In genomic region chr10:14859043-14859442, GRCh38 we compare ENCODE assay signal across 18 cellular contexts. TPM values are rescaled to one million over a fixed set of nuclear protein-coding genes. Genes with fewer than 3 reads are reported as not detected.
DNase-seq lines count a peak whose midpoint lies in the region; ATAC-seq and TF ChIP-seq lines count a peak whose summit lies in the region.
"Had no signal": no experiment of that assay in that cellular context is flagged by ENCODE, and none has a peak within 500 bp of the region (broad histone marks: within the 10 kb centered on the region; RNA-seq: fewer than 3 reads in every experiment).

No MANE protein-coding gene starts in this region.

- peaks cover 7% of the 10 kb centered on the region for H3K36me3 ChIP-seq in IMR-90 (ENCODE audit: control insufficient read depth, insufficient read depth, low read length)
- H3K36me3 ChIP-seq in neural progenitor cell, result no peaks in the 10 kb centered on the region

- H3K18ac ChIP-seq in IMR-90 (ENCODE audit: low read depth, low read length), result no peak overlapping the region

- no peak overlapping the region for H3K9ac ChIP-seq in IMR-90 (ENCODE audit: low read depth, low read length)
- H3K9ac ChIP-seq in neural progenitor cell, result no peak overlapping the region

- no peak for DNase-seq in IMR-90
- DNase-seq in WTC11 (ENCODE audit: low spot score), result no peak
- no peak for DNase-seq in neural progenitor cell (ENCODE audit: low spot score)
- no peak for DNase-seq in NCI-H82 treated with DMSO at 0.1 percent for 48 hours (lab: John Stamatoyannopoulos, UW; ENCODE audit: unreplicated experiment)
- no peak for DNase-seq in AML-193 (lab: John Stamatoyannopoulos, UW)
- DNase-seq: ACHN; C1 segment of cervical spinal cord; CD8-positive, alpha-beta T cell; COR-L47; DMS153; DMS79 treated with DMSO at 0.1 percent for 48 hours; EL; GOT3; H9 had no signal

- TF ChIP-seq CTCF in C4-2B (conservative IDR thresholded peaks at IDR 0.05) (no peak), IMR-90 (conservative IDR thresholded peaks at IDR 0.05; ENCODE audit: low read depth, low read length) (no peak), WTC11 (IDR thresholded peaks at IDR 0.05) (no peak), neural progenitor cell (IDR thresholded peaks at IDR 0.05) (no peak)

- no peak overlapping the region for H3K4ac ChIP-seq in IMR-90 (ENCODE audit: low read depth, low read length)

- H2AK5ac ChIP-seq in IMR-90 (ENCODE audit: low read depth, low read length), result no peak overlapping the region

- no peaks in the 10 kb centered on the region for H3K9me3 ChIP-seq in IMR-90 (ENCODE audit: control insufficient read depth, insufficient read depth, low read length)
- no peaks in the 10 kb centered on the region for H3K9me3 ChIP-seq in neural progenitor cell (ENCODE audit: low read depth)

- no peak overlapping the region for H4K91ac ChIP-seq in IMR-90 (ENCODE audit: insufficient read depth, low read depth, low read length)

- 100% methylated on average over 1 of the region's 5 CpGs; no CpG with 5 or more reads in 1 of the 2 experiments for WGBS in IMR-90 (ENCODE audit: extremely low coverage in 2 of 2, insufficient read length in 1 of 2), 2 experiments

- no peaks in the 10 kb centered on the region for H3F3A ChIP-seq in neural progenitor cell (ENCODE audit: low read depth)

- H3K4me1 ChIP-seq in IMR-90 (ENCODE audit: control insufficient read depth, insufficient read depth, low read length), result peaks cover 3% of the 10 kb centered on the region; the same call in 1 of the 2 replicates
- peaks cover 11% of the 10 kb centered on the region for H3K4me1 ChIP-seq in neural progenitor cell

- H3K4me3 Mint-ChIP-seq in WTC11, result no peak overlapping the region
- no peak overlapping the region for H3K4me3 Mint-ChIP-seq in neural progenitor cell
- H3K4me3 Mint-ChIP-seq: B cell; CD8-positive, alpha-beta T cell; H9 had no signal

- H3K27ac ChIP-seq in C4-2B, result peak overlapping the region; percentile 50
- H3K27ac ChIP-seq in IMR-90 (ENCODE audit: insufficient read depth, low read length), result no peak overlapping the region
- no peak overlapping the region for H3K27ac ChIP-seq in neural progenitor cell

- no peaks in the 10 kb centered on the region; a peak in 1 of 4 replicates for H3K79me1 ChIP-seq in IMR-90 (ENCODE audit: low read depth in 1 of 2, low read length in 2 of 2)

- H2AFZ ChIP-seq in IMR-90 (replicated peaks; ENCODE audit: low read length, poor library complexity) (peak overlapping the region; percentile 23), neural progenitor cell (replicated peaks) (no peak overlapping the region)

- intact Hi-C loops in IMR-90 (cut with micrococcal nuclease), result no loop called here

- H2BK120ac ChIP-seq in IMR-90 (ENCODE audit: low read depth, low read length), result no peak overlapping the region

- H4K20me1 ChIP-seq in IMR-90 (ENCODE audit: insufficient read depth, low read length) (no peaks in the 10 kb centered on the region), neural progenitor cell (ENCODE audit: low read depth) (peaks cover 4% of the 10 kb centered on the region)

- no TSS peak for BruUV-seq in IMR-90 (replicated peaks; lab: Mats Ljungman, UMichigan)

- H3K4me3 ChIP-seq in IMR-90 (ENCODE audit: insufficient read depth, low read depth, low read length) (no peak overlapping the region), neural progenitor cell (no peak overlapping the region)

- no peak overlapping the region for H3K56ac ChIP-seq in IMR-90 (ENCODE audit: extremely low read depth, insufficient read depth, low read length)

- in situ Hi-C loops in IMR-90 (cut with MboI; ENCODE audit: low sequenced_read_pairs), result no loop called here

- H3K9me3 Mint-ChIP-seq in WTC11, result no peaks in the 10 kb centered on the region
- no peaks in the 10 kb centered on the region for H3K9me3 Mint-ChIP-seq in neural progenitor cell
- H3K9me3 Mint-ChIP-seq: CD8-positive, alpha-beta T cell; H9 had no signal

- no peak for TF ChIP-seq POLR2A in IMR-90 (IDR thresholded peaks at IDR 0.05; ENCODE audit: low read depth, low read length)

- H3K4me1 Mint-ChIP-seq in WTC11, result no peaks in the 10 kb centered on the region
- peaks cover 14% of the 10 kb centered on the region for H3K4me1 Mint-ChIP-seq in neural progenitor cell
- H3K4me1 Mint-ChIP-seq: B cell, H9 had no signal

- no peak for TF ChIP-seq RAD21 in IMR-90 (IDR thresholded peaks at IDR 0.05; ENCODE audit: low read length)

- dilution Hi-C loops in IMR-90 (cut with HindIII; ENCODE audit: low sequenced_read_pairs, unreplicated experiment), result no loop called here

- CTCF ChIA-PET in IMR-90 (lab: Yijun Ruan, JAX) (interaction anchor here (0.6 kb wide), 1 partner anchor 428 kb away, joined by 3 read pairs; no protein-coding TSS in a partner anchor), WTC11 (lab: Charles Lee) (no interaction called here)

- H3K23ac ChIP-seq in IMR-90 (ENCODE audit: low read depth, low read length), result no peak overlapping the region

- no peak overlapping the region for H2BK5ac ChIP-seq in IMR-90 (ENCODE audit: low read depth, low read length, poor library complexity, severe bottlenecking)

- H3K79me2 ChIP-seq in neural progenitor cell (ENCODE audit: low read depth), result no peaks in the 10 kb centered on the region

- H2AK9ac ChIP-seq in IMR-90 (replicated peaks; ENCODE audit: low read depth, low read length, poor library complexity), result no peak overlapping the region

- H3K14ac ChIP-seq in IMR-90 (replicated peaks; ENCODE audit: low read depth, low read length), result no peak overlapping the region

- H4K5ac ChIP-seq in IMR-90 (ENCODE audit: low read depth, low read length), result no peak overlapping the region

- H3K4me2 ChIP-seq in IMR-90 (ENCODE audit: low read depth, low read length) (no peak overlapping the region), neural progenitor cell (peak overlapping the region; percentile 11)

- H3K9me1 ChIP-seq in IMR-90 (ENCODE audit: insufficient read depth, low read length), result peaks cover 7% of the 10 kb centered on the region

- H3K27ac Mint-ChIP-seq in WTC11, result peak overlapping the region; percentile 49; the same call in 1 of the 2 replicates
- H3K27ac Mint-ChIP-seq in neural progenitor cell, result no peak overlapping the region
- H3K27ac Mint-ChIP-seq: B cell; CD8-positive, alpha-beta T cell had no signal

- H3K27me3 Mint-ChIP-seq in WTC11 (ENCODE audit: low read depth) (no peaks in the 10 kb centered on the region), neural progenitor cell (ENCODE audit: insufficient read depth, low read depth) (no peaks in the 10 kb centered on the region)
- H3K27me3 Mint-ChIP-seq: B cell had no signal

- no peak overlapping the region for H2BK20ac ChIP-seq in IMR-90 (ENCODE audit: low read depth, low read length)

- POLR2A ChIA-PET in IMR-90 (lab: Charles Lee; ENCODE audit: unreplicated experiment), result interaction anchor here (0.7 kb wide), 1 partner anchor 471 kb away, joined by 3 read pairs; no protein-coding TSS in a partner anchor
- POLR2A ChIA-PET in WTC11 (lab: Charles Lee), result no interaction called here

- no peak for ATAC-seq in IMR-90 (ENCODE audit: low read depth)
- no peak for ATAC-seq in WTC11
- ATAC-seq in HG03025 (IDR thresholded peaks at IDR 0.05; ENCODE audit: low FRiP score, unreplicated experiment), result no peak
- ATAC-seq: CD8-positive, alpha-beta T cell; HepG2 had no signal

- no peaks in the 10 kb centered on the region for H3K27me3 ChIP-seq in IMR-90 (ENCODE audit: control insufficient read depth, insufficient read depth, low read length)
- H3K27me3 ChIP-seq in neural progenitor cell, result no peaks in the 10 kb centered on the region

- H4K8ac ChIP-seq in IMR-90 (ENCODE audit: low read depth in 2 of 2, low read length in 2 of 2), result no peak overlapping the region

- no peak overlapping the region for H2BK15ac ChIP-seq in IMR-90 (ENCODE audit: low read depth, low read length)

- H3K36me3 Mint-ChIP-seq in WTC11 (peaks cover 35% of the 10 kb centered on the region), neural progenitor cell (peaks cover 16% of the 10 kb centered on the region)

TF ChIP-seq in WTC11, 78 proteins besides CTCF, POLR2A, EP300 and RAD21 (continues in another document):
- TF ChIP-seq TEAD4 (CRISPR knock-in tag; IDR thresholded peaks at IDR 0.05) (no peak), PRRX2 (CRISPR knock-in tag; IDR thresholded peaks at IDR 0.05) (no peak)

RNA-seq across cellular contexts. Expression of gene SUV39H2, which starts 19.6 kb away (rescaled TPM):
- total RNA-seq in IMR-90 (2012; rRNA removed) (14.5 and 23.3 TPM in 2 replicates), WTC11 (2021) (36.4 to 41.4 TPM (median 39.9 TPM) in 3 replicates), neural progenitor cell (ENCODE audit: low replicate concordance) (67.9 and 112 TPM in 2 replicates)
- polyA plus RNA-seq in IMR-90 (2012; rRNA removed), result 3.6 and 5.3 TPM in 2 replicates
- 0.40 and 0.76 TPM in 2 replicates for polyA plus RNA-seq in IMR-90 (2012; cell fraction: cytosol; rRNA removed)
- polyA plus RNA-seq in IMR-90 (2012; cell fraction: nucleus; rRNA removed; ENCODE audit: low replicate concordance), result 0.23 and 2.1 TPM in 2 replicates

RNA-seq across cellular contexts. Expression of gene HSPA14, which starts 20.9 kb away (rescaled TPM):
- 11.8 and 15.6 TPM in 2 replicates for total RNA-seq in IMR-90 (2012; rRNA removed)
- polyA plus RNA-seq in IMR-90 (2012; rRNA removed), result 8.7 and 10.3 TPM in 2 replicates
- polyA plus RNA-seq in IMR-90 (2012; cell fraction: cytosol; rRNA removed), result 2.3 and 3.8 TPM in 2 replicates
- 2.2 and 12.8 TPM in 2 replicates for polyA plus RNA-seq in IMR-90 (2012; cell fraction: nucleus; rRNA removed; ENCODE audit: low replicate concordance)
- total RNA-seq in WTC11 (2021), result 26.1 to 30.1 TPM (median 27.1 TPM) in 3 replicates
- 33.3 and 41.8 TPM in 2 replicates for total RNA-seq in neural progenitor cell (ENCODE audit: low replicate concordance)

RNA-seq across cellular contexts. Expression of gene MSANTD7, which starts 20.9 kb away (rescaled TPM):
- total RNA-seq in IMR-90 (2012; rRNA removed) (16.0 and 17.2 TPM in 2 replicates), WTC11 (2021) (13.9 to 14.6 TPM (median 14.3 TPM) in 3 replicates), neural progenitor cell (ENCODE audit: low replicate concordance) (17.6 and 18.8 TPM in 2 replicates)
- polyA plus RNA-seq in IMR-90 (2012; rRNA removed), result 4.2 and 4.7 TPM in 2 replicates
- polyA plus RNA-seq in IMR-90 (2012; cell fraction: cytosol; rRNA removed), result 1.5 and 2.0 TPM in 2 replicates
- 3.0 and 8.7 TPM in 2 replicates for polyA plus RNA-seq in IMR-90 (2012; cell fraction: nucleus; rRNA removed; ENCODE audit: low replicate concordance)

RNA-seq across cellular contexts. Expression of gene CDNF, which starts 21.2 kb away (rescaled TPM):
- total RNA-seq in IMR-90 (2012; rRNA removed) (0.72 and 0.83 TPM in 2 replicates), WTC11 (2021) (0.27 to 1.4 TPM (median 0.41 TPM) in 3 replicates), neural progenitor cell (ENCODE audit: low replicate concordance) (1.8 and 5.2 TPM in 2 replicates)
- polyA plus RNA-seq in IMR-90 (2012; rRNA removed), result 1.1 and 1.3 TPM in 2 replicates
- polyA plus RNA-seq in IMR-90 (2012; cell fraction: cytosol; rRNA removed), result 0.54 and 1.3 TPM in 2 replicates
- 0.44 and 2.9 TPM in 2 replicates for polyA plus RNA-seq in IMR-90 (2012; cell fraction: nucleus; rRNA removed; ENCODE audit: low replicate concordance)
